Comparison of ENCODE assay signal across 2 cellular contexts in genomic region chr2:119764832-119765231, GRCh38.
TF ChIP-seq lines count a peak whose summit lies in the region.

No MANE protein-coding gene starts in this region.

TF ChIP-seq in GM23338, 12 proteins besides CTCF, POLR2A, EP300 and RAD21:
- TF ChIP-seq ZNF331 (CRISPR knock-in tag; IDR thresholded peaks at IDR 0.05; ENCODE audit: low read depth) (no peak), EZH2 (IDR thresholded peaks at IDR 0.05; ENCODE audit: low read depth, unreplicated experiment) (no peak), REST (IDR thresholded peaks at IDR 0.05; ENCODE audit: unreplicated experiment) (no peak), ETS1 (IDR thresholded peaks at IDR 0.05) (no peak)

TF ChIP-seq in H1, 55 proteins besides CTCF, POLR2A, EP300 and RAD21:
- TF ChIP-seq SRF (IDR thresholded peaks at IDR 0.05; ENCODE audit: low read depth, low read length) (no peak), TAF7 (optimal IDR thresholded peaks at IDR 0.05; ENCODE audit: borderline replicate concordance, low read depth, low read length) (no peak)
